Comparison of ENCODE assay signal across 18 cellular contexts in the genomic region with DNA sequence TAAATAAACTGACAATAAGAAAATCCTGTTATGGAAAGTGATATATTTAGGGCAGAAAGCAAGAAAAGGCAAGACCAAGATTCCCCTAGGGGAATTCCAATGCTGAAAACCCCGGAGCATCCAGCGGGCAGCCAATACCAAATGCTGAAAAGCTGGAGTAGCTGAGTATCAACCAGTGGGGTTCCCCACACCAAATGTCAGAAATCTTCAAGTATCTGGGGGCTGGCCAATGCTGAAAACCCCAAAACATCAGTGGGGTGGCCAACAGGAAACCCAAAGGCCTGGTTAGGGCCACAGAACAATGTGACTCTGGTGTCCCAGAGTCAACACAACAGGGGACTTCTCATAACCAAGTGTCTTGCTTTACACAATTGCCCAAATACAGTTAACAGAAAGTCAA.
DNase-seq lines count a peak whose midpoint lies in the region; ATAC-seq and TF ChIP-seq lines count a peak whose summit lies in the region.
"Had no signal": no experiment of that assay in that cellular context is flagged by ENCODE, and none has a peak within 500 bp of the region (broad histone marks: within the 10 kb centered on the region; RNA-seq: fewer than 3 reads in every experiment).

No MANE protein-coding gene starts in this region.

- no peaks in the 10 kb centered on the region for H3K36me3 ChIP-seq in KMS-11 (ENCODE audit: insufficient read depth)
- H3K36me3 ChIP-seq: BLaER1 treated with 17β-estradiol and CSF1 and Interleukin-3, amounts not matched to agents 10 nM and 100 nM had no signal

- no peak overlapping the region for H3K9ac ChIP-seq in KMS-11
- H3K9ac ChIP-seq: BLaER1 treated with 17β-estradiol and CSF1 and Interleukin-3, amounts not matched to agents 10 nM and 100 nM had no signal

- H3K4me2 ChIP-seq in KMS-11, result peak overlapping the region; percentile 47
- H3K4me2 ChIP-seq: BLaER1 treated with 17β-estradiol and CSF1 and Interleukin-3, amounts not matched to agents 10 nM and 100 nM; GM23338 had no signal

- H4K20me1 ChIP-seq in KMS-11 (ENCODE audit: insufficient read depth), result no peaks in the 10 kb centered on the region
- H4K20me1 ChIP-seq: BLaER1 treated with 17β-estradiol and CSF1 and Interleukin-3, amounts not matched to agents 10 nM and 100 nM had no signal

- H3K27ac ChIP-seq in KMS-11, result peak overlapping the region; percentile 31; the same call in 1 of the 2 replicates
- H3K27ac ChIP-seq: BLaER1 treated with 17β-estradiol and CSF1 and Interleukin-3, amounts not matched to agents 10 nM and 100 nM had no signal

- no peaks in the 10 kb centered on the region for H3K27me3 ChIP-seq in KMS-11 (ENCODE audit: insufficient read depth, low read depth)
- H3K27me3 ChIP-seq: BLaER1 treated with 17β-estradiol and CSF1 and Interleukin-3, amounts not matched to agents 10 nM and 100 nM had no signal

- peak overlapping the region; percentile 4; the same call in 1 of the 2 replicates for H2AFZ ChIP-seq in KMS-11 (ENCODE audit: low read depth)

- ATAC-seq in GM21576 (IDR thresholded peaks at IDR 0.05; ENCODE audit: unreplicated experiment) (peak; percentile 50), HG02798 (IDR thresholded peaks at IDR 0.05; ENCODE audit: poor library complexity, unreplicated experiment) (peak; percentile 80), omental fat pad (ENCODE audit: low FRiP score) (no peak), GM18909 (IDR thresholded peaks at IDR 0.05; ENCODE audit: poor library complexity, unreplicated experiment) (no peak)
- ATAC-seq: GM23338 had no signal

- DNase-seq in GM12864 (ENCODE audit: low read depth) (peak; percentile 1), omental fat pad (ENCODE audit: low spot score) (no peak), NK-92 (lab: John Stamatoyannopoulos, UW; ENCODE audit: unreplicated experiment) (no peak)
- no peak for DNase-seq in activated CD8-positive, alpha-beta memory T cell treated with anti-CD3 and anti-CD28 coated beads, Interleukin-2, amount 50 U/mL, for 4 hours
- DNase-seq: DMS 273 treated with DMSO at 0.1 percent for 48 hours, KG1, NCI-H1092 treated with DMSO at 0.1 percent for 48 hours, NCI-H1694, NCI-H446, NCI-H82, SHP77 treated with DMSO at 0.1 percent for 48 hours, T-helper 2 cell had no signal

- peaks cover 26% of the 10 kb centered on the region for H3K4me1 ChIP-seq in KMS-11 (ENCODE audit: low read depth, poor library complexity, severe bottlenecking)
- H3K4me1 ChIP-seq: BLaER1 treated with 17β-estradiol and CSF1 and Interleukin-3, amounts not matched to agents 10 nM and 100 nM had no signal

- H3K4me3 ChIP-seq in GM12864 (ENCODE audit: low read depth, low read length) (no peak overlapping the region), KMS-11 (IDR thresholded peaks at IDR 0.05; ENCODE audit: insufficient read depth, low read depth, low read length) (no peak overlapping the region)
- H3K4me3 ChIP-seq: BLaER1 treated with 17β-estradiol and CSF1 and Interleukin-3, amounts not matched to agents 10 nM and 100 nM; GM23338 had no signal

- TF ChIP-seq CTCF in GM12864 (IDR thresholded peaks at IDR 0.05; ENCODE audit: low read depth, low read length, missing control alignments) (no peak), KMS-11 (conservative IDR thresholded peaks at IDR 0.05; ENCODE audit: low read depth, low read length) (no peak), omental fat pad (IDR thresholded peaks at IDR 0.05) (no peak)

- no peaks in the 10 kb centered on the region for H3K79me2 ChIP-seq in KMS-11 (ENCODE audit: insufficient read depth, low read depth)

Comparison
In these comparisons a context has a peak if more than half of its experiments do, and no peak if none do; other contexts are left out.
1. ATAC-seq: peak in GM21576 (single experiment) and HG02798 (single experiment); none in omental fat pad (single experiment) and GM18909 (single experiment).